10 cellular contexts compared by ENCODE assay signal in the genomic region with DNA sequence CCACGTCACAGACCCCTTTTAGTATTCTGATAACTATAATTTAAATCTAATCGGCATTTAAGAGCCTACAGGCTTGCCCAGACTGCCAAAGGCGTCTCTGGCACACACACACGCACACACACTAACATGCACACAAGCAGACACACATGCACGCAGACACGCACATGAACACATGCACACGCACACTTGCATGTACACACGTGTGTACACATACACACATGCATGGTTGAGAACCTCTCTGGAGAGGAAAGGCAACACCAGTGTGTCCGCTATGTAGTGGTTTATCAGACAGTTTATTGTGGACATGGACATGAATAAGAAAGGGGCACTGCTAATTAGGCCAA.
A peak's percentile ranks its signal among the peaks of the same experiment; 100 is the strongest.
DNase-seq lines count a peak whose midpoint lies in the region; ATAC-seq and TF ChIP-seq lines count a peak whose summit lies in the region.
"Had no signal": no experiment of that assay in that cellular context is flagged by ENCODE, and none has a peak within 500 bp of the region (broad histone marks: within the 10 kb centered on the region; RNA-seq: fewer than 3 reads in every experiment).

No MANE protein-coding gene starts in this region.

- H3K9me2 ChIP-seq in GM23248 (ENCODE audit: insufficient read depth) = no peaks in the 10 kb centered on the region

- H4K8ac ChIP-seq in trophoblast cell (ENCODE audit: low read depth, low read length) = no peak overlapping the region

- in situ Hi-C loops in GM23248 (cut with MboI) = no loop called here

- H3K4me2 ChIP-seq in GM23248 (ENCODE audit: unreplicated experiment) = no peak overlapping the region
- H3K4me2 ChIP-seq in OCI-LY3 (ENCODE audit: low read length) = no peak overlapping the region
- H3K4me2 ChIP-seq in trophoblast cell (ENCODE audit: low read length) = no peak overlapping the region

- H4K20me1 ChIP-seq in GM23248 (ENCODE audit: insufficient read depth) = no peaks in the 10 kb centered on the region
- H4K20me1 ChIP-seq in OCI-LY3 (ENCODE audit: insufficient read depth, low read length) = no peaks in the 10 kb centered on the region
- H4K20me1 ChIP-seq: BLaER1 had no signal

- H2BK12ac ChIP-seq in trophoblast cell (ENCODE audit: low read length) = no peak overlapping the region

- H3K27ac ChIP-seq in GM23248 (no peak overlapping the region), OCI-LY3 (ENCODE audit: low read length) (no peak overlapping the region), dorsolateral prefrontal cortex (peak overlapping the region in 6 of 59 donors; percentile 37 to 56 (median 44)), trophoblast cell (ENCODE audit: low read depth, low read length) (no peak overlapping the region), stomach (no peak overlapping the region)
- H3K27ac ChIP-seq: BLaER1, SJCRH30 had no signal

- H3K79me1 ChIP-seq in trophoblast cell (ENCODE audit: low read length) = no peaks in the 10 kb centered on the region

- no peak overlapping the region for H2AK5ac ChIP-seq in trophoblast cell (ENCODE audit: low read length)

- H3K4me1 ChIP-seq in GM23248 (ENCODE audit: insufficient read depth) (peaks cover 9% of the 10 kb centered on the region), OCI-LY3 (ENCODE audit: low read length) (peaks cover 11% of the 10 kb centered on the region), trophoblast cell (ENCODE audit: control insufficient read depth in 1 of 2, insufficient read depth in 2 of 2, low read length in 2 of 2) (peaks cover 3 to 8% of the 10 kb centered on the region in 2 experiments), stomach (peaks cover 12 to 35% (median 32%) of the 10 kb centered on the region in 4 donors)
- H3K4me1 ChIP-seq: SJCRH30 had no signal

- no peaks in the 10 kb centered on the region for H3K36me3 ChIP-seq in GM23248 (ENCODE audit: low read depth)
- H3K36me3 ChIP-seq in OCI-LY3 (replicated peaks; ENCODE audit: low read depth, low read length) = no peaks in the 10 kb centered on the region
- H3K36me3 ChIP-seq in trophoblast cell (ENCODE audit: control insufficient read depth in 1 of 2, insufficient read depth in 2 of 2, low read length in 2 of 2) = no peaks in the 10 kb centered on the region
- H3K36me3 ChIP-seq in stomach = no peaks in the 10 kb centered on the region
- H3K36me3 ChIP-seq: BLaER1, SJCRH30 had no signal

- H3K23ac ChIP-seq in trophoblast cell (ENCODE audit: low read length) = no peak overlapping the region

- intact Hi-C loops in dorsolateral prefrontal cortex (cut with DNase I) = loop anchor here (5.0 to 10.0 kb wide), 4 partner anchors 346 to 816 kb away; a partner anchor contains a TSS
- intact Hi-C loops in stomach (cut with DNase I; ENCODE audit: low total_unique reads) = loop anchor here (10.0 kb wide), 2 partner anchors 234 to 556 kb away; a partner anchor contains a TSS

- H3K4ac ChIP-seq in trophoblast cell (ENCODE audit: low read depth, low read length) = no peak overlapping the region

- no peak for TF ChIP-seq POLR2A in stomach (IDR thresholded peaks at IDR 0.05)

- ATAC-seq in GM21576 (IDR thresholded peaks at IDR 0.05; ENCODE audit: unreplicated experiment) = no peak

- no peak overlapping the region for H3K14ac ChIP-seq in trophoblast cell (ENCODE audit: low read length)

- TF ChIP-seq CTCF in OCI-LY3 (IDR thresholded peaks at IDR 0.05; ENCODE audit: low read depth, low read length) (no peak), dorsolateral prefrontal cortex (IDR thresholded peaks at IDR 0.05 in 54 of 56, conservative IDR thresholded peaks at IDR 0.05 in 2 of 56; ENCODE audit: low read depth in 1 of 56, partially characterized antibody in 56 of 56) (no peak), stomach (IDR thresholded peaks at IDR 0.05) (no peak)

- no peak for TF ChIP-seq EP300 in stomach (IDR thresholded peaks at IDR 0.05)

- H2AFZ ChIP-seq in GM23248 (no peak overlapping the region), OCI-LY3 (ENCODE audit: low read depth, low read length) (no peak overlapping the region), trophoblast cell (ENCODE audit: insufficient read depth, low read length, poor library complexity) (no peak overlapping the region)

- no peak overlapping the region for H2BK5ac ChIP-seq in trophoblast cell (ENCODE audit: low read depth, low read length, poor library complexity)

- H4K12ac ChIP-seq in trophoblast cell (ENCODE audit: low read depth, low read length) = no peak overlapping the region

- no peak overlapping the region for H3K18ac ChIP-seq in trophoblast cell (ENCODE audit: low read length)

- H4K91ac ChIP-seq in trophoblast cell (ENCODE audit: low read depth, low read length) = no peak overlapping the region

- no peak overlapping the region for H2BK120ac ChIP-seq in trophoblast cell (ENCODE audit: insufficient read depth, low read length, poor library complexity)

- no peaks in the 10 kb centered on the region for H3K27me3 ChIP-seq in GM23248 (replicated peaks; ENCODE audit: insufficient read depth)
- peaks cover 60% of the 10 kb centered on the region for H3K27me3 ChIP-seq in OCI-LY3 (ENCODE audit: low read depth, low read length)
- peaks cover 0 to 7% (median 0%) of the 10 kb centered on the region in 45 donors for H3K27me3 ChIP-seq in dorsolateral prefrontal cortex
- H3K27me3 ChIP-seq in trophoblast cell (ENCODE audit: insufficient read depth, low read length) = peaks cover 6% of the 10 kb centered on the region
- H3K27me3 ChIP-seq in stomach = peaks cover 0 to 47% (median 36%) of the 10 kb centered on the region in 3 donors
- H3K27me3 ChIP-seq: SJCRH30 had no signal

- H3F3A ChIP-seq in GM23248 (ENCODE audit: insufficient read depth) = no peaks in the 10 kb centered on the region

- 67 to 68% methylated on average over 9 of the region's 9 CpGs for WGBS in GM23248 (ENCODE audit: low coverage in 1 of 2, low lambda C conversion rate in 2 of 2, missing lambda C conversion rate in 2 of 2), 2 experiments
- WGBS in trophoblast cell (ENCODE audit: extremely low coverage, insufficient coverage, insufficient read length) = no CpG with 5 or more reads among the region's 9 CpGs
- 87 to 93% (median 91%) methylated on average over 9 of the region's 9 CpGs for WGBS in stomach, 5 donors

- no peak overlapping the region for H3K4me3 ChIP-seq in GM23248
- peak overlapping the region; percentile 60; the same call in 1 of the 2 replicates for H3K4me3 ChIP-seq in OCI-LY3 (ENCODE audit: low read length)
- peak overlapping the region in 39 of 59 donors; percentile 0 to 55 (median 38) for H3K4me3 ChIP-seq in dorsolateral prefrontal cortex
- H3K4me3 ChIP-seq in trophoblast cell (ENCODE audit: low read depth, low read length) = peak overlapping the region; percentile 23
- H3K4me3 ChIP-seq in stomach = no peak overlapping the region
- H3K4me3 ChIP-seq: BLaER1, SJCRH30 had no signal

- no peaks in the 10 kb centered on the region for H3K9me3 ChIP-seq in GM23248 (ENCODE audit: low read depth)
- H3K9me3 ChIP-seq in OCI-LY3 (ENCODE audit: insufficient read depth, low read length) = no peaks in the 10 kb centered on the region
- peaks cover 5% of the 10 kb centered on the region for H3K9me3 ChIP-seq in trophoblast cell (ENCODE audit: insufficient read depth, low read depth, low read length)
- H3K9me3 ChIP-seq in stomach = no peaks in the 10 kb centered on the region
- H3K9me3 ChIP-seq: BLaER1, SJCRH30 had no signal

- H3K79me2 ChIP-seq in GM23248 (ENCODE audit: insufficient read depth) = no peaks in the 10 kb centered on the region
- H3K79me2 ChIP-seq in OCI-LY3 (ENCODE audit: low read length) = no peaks in the 10 kb centered on the region
- H3K79me2 ChIP-seq in trophoblast cell (ENCODE audit: control insufficient read depth, insufficient read depth, low read length, poor library complexity) = no peaks in the 10 kb centered on the region

- H3K9ac ChIP-seq in GM23248 (peak overlapping the region; percentile 48; the same call in 1 of the 2 replicates), OCI-LY3 (ENCODE audit: low read length) (no peak overlapping the region), trophoblast cell (ENCODE audit: low read length) (no peak overlapping the region)
- H3K9ac ChIP-seq: BLaER1 had no signal

- no peak for DNase-seq in GM23248
- no peak for DNase-seq in dorsolateral prefrontal cortex
- DNase-seq in trophoblast cell = no peak
- no peak for DNase-seq in stomach
- DNase-seq in stimulated activated CD4-positive, alpha-beta T cell treated with anti-CD3 and anti-CD28 coated beads, Interleukin-2, amount 100 ng/mL, for 24 hours = no peak
- DNase-seq: HCEC 1CT had no signal

Comparison
In these comparisons a context has a peak if more than half of its experiments do, and no peak if none do; other contexts are left out.
1. H3K4me3 ChIP-seq: peak in OCI-LY3 (single experiment), dorsolateral prefrontal cortex (39 of 59) and trophoblast cell (single experiment); none in GM23248 (single experiment) and stomach (0 of 4).